Comparison of ENCODE assay signal across 2 cellular contexts in the genomic region with DNA sequence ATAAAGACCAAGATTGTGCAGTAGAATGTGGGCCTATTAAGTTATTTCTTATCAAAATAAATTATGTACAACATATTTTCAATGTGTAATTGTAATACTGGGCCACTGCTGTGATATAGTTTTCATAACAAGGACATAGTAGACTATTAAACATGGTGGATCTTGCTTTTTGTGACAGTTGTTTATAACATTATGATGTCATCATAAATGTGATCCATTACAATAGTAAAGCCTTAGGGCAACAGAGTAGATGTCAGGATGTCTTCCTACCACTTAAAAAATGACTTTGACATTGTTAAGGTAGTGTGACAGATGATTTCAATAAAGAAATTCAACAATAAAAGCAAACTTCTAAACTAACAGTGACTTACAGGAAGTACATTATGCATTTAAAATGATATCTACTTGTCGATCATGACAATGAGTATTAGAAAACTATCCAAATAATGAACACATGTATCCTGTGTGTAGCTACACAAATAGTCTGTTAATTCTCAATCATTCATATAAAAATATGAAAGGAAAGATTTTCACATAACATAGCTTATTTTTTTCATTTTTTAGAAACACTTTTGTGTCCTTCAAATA.
TF ChIP-seq lines count a peak whose summit lies in the region.

No MANE protein-coding gene starts in this region.

TF ChIP-seq in IMR-90, 13 proteins besides CTCF, POLR2A, EP300 and RAD21:
- TF ChIP-seq BHLHE40 (IDR thresholded peaks at IDR 0.05; ENCODE audit: low read depth, low read length) (no peak), MAZ (IDR thresholded peaks at IDR 0.05; ENCODE audit: borderline replicate concordance, low read depth, low read length) (no peak), MXI1 (IDR thresholded peaks at IDR 0.05; ENCODE audit: borderline replicate concordance, low read depth, low read length) (no peak), FOS (IDR thresholded peaks at IDR 0.05; ENCODE audit: low read depth, low read length) (no peak), SMC3 (IDR thresholded peaks at IDR 0.05; ENCODE audit: low read depth, low read length) (no peak), CHD1 (IDR thresholded peaks at IDR 0.05; ENCODE audit: low read depth, low read length) (no peak), MAFK (IDR thresholded peaks at IDR 0.05; ENCODE audit: low read depth, low read length) (no peak), RFX5 (IDR thresholded peaks at IDR 0.05; ENCODE audit: low read depth, low read length) (no peak), RCOR1 (IDR thresholded peaks at IDR 0.05; ENCODE audit: insufficient replicate concordance, low read length) (no peak), NFE2L2 (IDR thresholded peaks at IDR 0.05; ENCODE audit: low read depth, low read length) (no peak), CEBPB (IDR thresholded peaks at IDR 0.05; ENCODE audit: low read depth, low read length) (no peak)
- TF ChIP-seq, protein P1, sequence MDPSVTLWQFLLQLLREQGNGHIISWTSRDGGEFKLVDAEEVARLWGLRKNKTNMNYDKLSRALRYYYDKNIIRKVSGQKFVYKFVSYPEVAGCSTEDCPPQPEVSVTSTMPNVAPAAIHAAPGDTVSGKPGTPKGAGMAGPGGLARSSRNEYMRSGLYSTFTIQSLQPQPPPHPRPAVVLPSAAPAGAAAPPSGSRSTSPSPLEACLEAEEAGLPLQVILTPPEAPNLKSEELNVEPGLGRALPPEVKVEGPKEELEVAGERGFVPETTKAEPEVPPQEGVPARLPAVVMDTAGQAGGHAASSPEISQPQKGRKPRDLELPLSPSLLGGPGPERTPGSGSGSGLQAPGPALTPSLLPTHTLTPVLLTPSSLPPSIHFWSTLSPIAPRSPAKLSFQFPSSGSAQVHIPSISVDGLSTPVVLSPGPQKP (IDR thresholded peaks at IDR 0.05; ENCODE audit: borderline replicate concordance, low read depth, low read length) = no peak
- TF ChIP-seq, protein P2, sequence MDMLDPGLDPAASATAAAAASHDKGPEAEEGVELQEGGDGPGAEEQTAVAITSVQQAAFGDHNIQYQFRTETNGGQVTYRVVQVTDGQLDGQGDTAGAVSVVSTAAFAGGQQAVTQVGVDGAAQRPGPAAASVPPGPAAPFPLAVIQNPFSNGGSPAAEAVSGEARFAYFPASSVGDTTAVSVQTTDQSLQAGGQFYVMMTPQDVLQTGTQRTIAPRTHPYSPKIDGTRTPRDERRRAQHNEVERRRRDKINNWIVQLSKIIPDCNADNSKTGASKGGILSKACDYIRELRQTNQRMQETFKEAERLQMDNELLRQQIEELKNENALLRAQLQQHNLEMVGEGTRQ (IDR thresholded peaks at IDR 0.05; ENCODE audit: low read depth, low read length) = no peak

TF ChIP-seq in K562, 482 proteins besides CTCF, POLR2A, EP300 and RAD21:
- TF ChIP-seq, protein P3, sequence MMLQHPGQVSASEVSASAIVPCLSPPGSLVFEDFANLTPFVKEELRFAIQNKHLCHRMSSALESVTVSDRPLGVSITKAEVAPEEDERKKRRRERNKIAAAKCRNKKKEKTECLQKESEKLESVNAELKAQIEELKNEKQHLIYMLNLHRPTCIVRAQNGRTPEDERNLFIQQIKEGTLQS (IDR thresholded peaks at IDR 0.05) = peak; percentile 65
- TF ChIP-seq, protein P3 (CRISPR knock-in tag; conservative IDR thresholded peaks at IDR 0.05) = no peak
- TF ChIP-seq ATF7 (IDR thresholded peaks at IDR 0.05) (peak; percentile 15; the same call in 1 of the 2 replicates), ZNF707 (CRISPR knock-in tag; conservative IDR thresholded peaks at IDR 0.05) (no peak)
